8 cellular contexts compared by ENCODE assay signal in the genomic region with DNA sequence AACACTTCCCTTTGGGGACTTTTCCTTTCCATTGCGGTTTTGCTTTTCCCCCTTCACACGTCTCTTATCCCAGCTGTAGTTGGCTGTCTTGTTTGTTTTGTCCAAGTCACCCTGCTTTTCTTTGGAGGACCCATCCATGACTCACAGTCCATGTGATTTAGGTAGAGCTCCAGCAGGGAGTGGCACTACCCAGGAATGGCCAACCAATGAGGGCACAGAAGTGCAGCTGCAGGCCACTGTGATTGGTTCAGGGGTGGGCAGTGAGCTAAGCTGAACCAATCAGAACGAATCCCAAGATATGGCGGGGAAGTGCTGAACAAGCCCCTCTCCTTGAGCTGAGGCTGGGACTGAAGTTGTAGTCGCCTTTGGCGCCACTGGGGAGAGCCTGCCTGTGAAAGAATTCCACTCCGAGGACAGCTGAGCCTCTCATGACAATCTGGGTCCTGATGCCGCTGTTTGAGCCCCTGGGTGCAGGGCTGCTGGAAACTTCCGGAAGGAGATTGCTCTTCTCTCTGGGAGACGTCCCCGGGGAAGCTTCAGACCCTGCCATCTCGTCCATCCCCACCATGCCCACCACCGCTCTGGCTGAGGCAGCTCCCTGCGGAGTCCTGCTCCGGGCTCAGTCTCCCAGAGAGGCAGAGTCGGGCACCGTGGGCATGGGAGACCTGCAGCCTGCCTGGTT.
DNase-seq lines count a peak whose midpoint lies in the region.

No MANE protein-coding gene starts in this region.

- H3K79me1 ChIP-seq in neuronal stem cell (ENCODE audit: low read depth, low read length) = no peaks in the 10 kb centered on the region

- H3K9ac ChIP-seq in neuronal stem cell (ENCODE audit: low read depth, low read length, poor library complexity) = no peak overlapping the region

- no peak overlapping the region for H2BK12ac ChIP-seq in neuronal stem cell (ENCODE audit: low read length)

- DNase-seq in ELR (ENCODE audit: low read depth) (peak; percentile 76), M059J (ENCODE audit: low read depth) (peak; percentile 83), astrocyte of the hippocampus (ENCODE audit: low read depth, low spot score) (peak; percentile 13), neuronal stem cell (ENCODE audit: low spot score) (no peak), NCI-H526 treated with DMSO at 0.1 percent for 48 hours (lab: John Stamatoyannopoulos, UW) (no peak), NCI-H2107 (lab: John Stamatoyannopoulos, UW) (no peak), NCI-H1105 treated with DMSO at 0.1 percent for 48 hours (lab: John Stamatoyannopoulos, UW) (no peak), activated gamma-delta T cell treated with Interleukin-2 at 50 U/mL for 16 hours (no peak)

- H3K4me2 ChIP-seq in neuronal stem cell (ENCODE audit: insufficient read depth, low read length, poor library complexity, severe bottlenecking) = no peak overlapping the region

- no peak overlapping the region for H3K4me3 ChIP-seq in neuronal stem cell (ENCODE audit: low read length in 2 of 2)

- no peak overlapping the region for H3K4ac ChIP-seq in neuronal stem cell (ENCODE audit: low read length)

- no peak overlapping the region for H3K23ac ChIP-seq in neuronal stem cell (ENCODE audit: low read depth, low read length, poor library complexity)

- H3K36me3 ChIP-seq in neuronal stem cell (replicated peaks in 1 of 2; ENCODE audit: control insufficient read depth in 2 of 2, insufficient read depth in 2 of 2, low read length in 2 of 2) = no peaks in the 10 kb centered on the region

- H4K8ac ChIP-seq in neuronal stem cell (ENCODE audit: low read depth, low read length) = no peak overlapping the region

- H4K91ac ChIP-seq in neuronal stem cell (ENCODE audit: low read depth, low read length, poor library complexity) = no peak overlapping the region

- H3K27me3 ChIP-seq in neuronal stem cell (ENCODE audit: control insufficient read depth in 3 of 3, insufficient read depth in 3 of 3, low read depth in 1 of 3, low read length in 3 of 3) = peaks cover 0 to 38% (median 0%) of the 10 kb centered on the region in 3 experiments

- H2BK15ac ChIP-seq in neuronal stem cell (ENCODE audit: low read length) = no peak overlapping the region

- H2BK5ac ChIP-seq in neuronal stem cell (ENCODE audit: low read length) = no peak overlapping the region

- H3K18ac ChIP-seq in neuronal stem cell (ENCODE audit: low read length) = no peak overlapping the region

- no peaks in the 10 kb centered on the region for H3K9me3 ChIP-seq in neuronal stem cell (replicated peaks in 1 of 2; ENCODE audit: control insufficient read depth in 2 of 2, insufficient read depth in 1 of 2, low read depth in 1 of 2, low read length in 2 of 2)

- H2AK5ac ChIP-seq in neuronal stem cell (ENCODE audit: low read depth, low read length) = no peak overlapping the region

- H3K14ac ChIP-seq in neuronal stem cell (ENCODE audit: low read length) = no peak overlapping the region

- no peak overlapping the region for H2BK120ac ChIP-seq in neuronal stem cell (ENCODE audit: low read depth, low read length)

- WGBS in neuronal stem cell (ENCODE audit: extremely low coverage in 2 of 2, insufficient read length in 2 of 2, insufficient replicate concordance in 1 of 2), 2 donors = no CpG with 5 or more reads among the region's 17 CpGs

- no peak overlapping the region for H3K27ac ChIP-seq in neuronal stem cell (replicated peaks; ENCODE audit: low read length)

- H3K4me1 ChIP-seq in neuronal stem cell (ENCODE audit: control insufficient read depth in 2 of 2, insufficient read depth in 1 of 2, low read depth in 1 of 2, low read length in 2 of 2) = no peaks in the 10 kb centered on the region

- peak overlapping the region; percentile 27 for H2AFZ ChIP-seq in neuronal stem cell (ENCODE audit: low read length)

Comparison
In these comparisons a context has a peak if more than half of its experiments do, and no peak if none do; other contexts are left out.
1. DNase-seq: peak in ELR (single experiment), M059J (single experiment) and astrocyte of the hippocampus (single experiment); none in neuronal stem cell (single experiment), NCI-H526 treated with DMSO at 0.1 percent for 48 hours (single experiment), NCI-H2107 (single experiment), NCI-H1105 treated with DMSO at 0.1 percent for 48 hours (single experiment) and activated gamma-delta T cell treated with Interleukin-2 at 50 U/mL for 16 hours (single experiment).